31 cellular contexts compared by ENCODE assay signal in the genomic region with DNA sequence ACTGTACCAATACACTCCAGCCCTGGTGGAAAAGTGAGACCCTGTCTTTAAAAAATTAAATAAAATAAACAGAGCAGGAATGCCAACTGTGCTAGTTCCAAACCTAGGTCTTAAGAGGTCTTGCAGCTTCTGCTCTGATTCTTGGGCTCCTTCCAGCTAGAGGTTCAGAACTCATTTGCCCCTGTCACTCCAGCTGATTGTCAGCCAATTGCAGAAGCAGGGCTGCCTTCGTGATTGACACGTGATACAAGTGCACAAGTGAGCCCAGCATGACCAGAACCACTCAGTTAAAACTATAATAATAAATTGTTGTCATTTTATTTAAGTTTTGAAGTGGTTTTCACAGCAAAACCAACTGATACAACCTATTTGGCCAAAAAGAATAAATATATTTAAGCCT.
"Had no signal": no experiment of that assay in that cellular context is flagged by ENCODE, and none has a peak within 500 bp of the region (broad histone marks: within the 10 kb centered on the region; RNA-seq: fewer than 3 reads in every experiment).

No MANE protein-coding gene starts in this region.

- H3K4me3 Mint-ChIP-seq: activated CD4-positive, alpha-beta memory T cell treated with anti-CD3 and anti-CD28 coated beads, Interleukin-2, amount 10 ng/mL, durations not matched to agents 7 days and 5 days; activated CD4-positive, alpha-beta T cell treated with anti-CD3 and anti-CD28 coated beads, Interleukin-2, amount 10 ng/mL, durations not matched to agents 7 days and 5 days; activated naive CD8-positive, alpha-beta T cell; activated T-cell treated with anti-CD3 and anti-CD28 coated beads, Interleukin-2, amount 50 U/mL, for 24 hours; activated T-cell treated with anti-CD3 and anti-CD28 coated beads, Interleukin-2, amount 50 U/mL, for 72 hours; central memory CD8-positive, alpha-beta T cell; dendritic cell treated with granulocyte-macrophage colony-stimulating factor and Interleukin-4, amounts not matched to agents 40 ng/mL and 50 ng/mL, for 4 days; endodermal cell; T-helper 17 cell; T-helper 2 cell treated with Interferon-gamma antibody and Interleukin-4, amounts not matched to agents 5 μg/mL and 100 μg/mL, for 36 hours; WTC11 had no signal

- H3K27me3 ChIP-seq: brain microvascular endothelial cell, dorsolateral prefrontal cortex had no signal

- H3K36me3 ChIP-seq: brain microvascular endothelial cell had no signal

- DNase-seq: activated CD4-positive, alpha-beta memory T cell treated with anti-CD3 and anti-CD28 coated beads, Interleukin-2, amount 10 ng/mL, durations not matched to agents 7 days and 5 days; activated CD4-positive, alpha-beta T cell treated with anti-CD3 and anti-CD28 coated beads for 1 hour; activated CD4-positive, alpha-beta T cell treated with anti-CD3 and anti-CD28 coated beads for 4 hours; activated CD4-positive, alpha-beta T cell treated with anti-CD3 and anti-CD28 coated beads, Interleukin-2, amount 10 ng/mL, durations not matched to agents 7 days and 5 days; activated CD4-positive, alpha-beta T cell treated with anti-CD3 and anti-CD28 coated beads, Interleukin-2, amount 50 U/mL, for 4 hours; activated CD8-positive, alpha-beta memory T cell treated with anti-CD3 and anti-CD28 coated beads, Interleukin-2, amount 50 U/mL, for 48 hours; activated effector memory CD4-positive, alpha-beta T cell treated with Interleukin-2 at 50 U/mL for 16 hours; activated gamma-delta T cell treated with Interleukin-2 at 50 U/mL for 16 hours; activated naive CD4-positive, alpha-beta T cell treated with anti-CD3 and anti-CD28 coated beads, Interleukin-2, amount 50 U/mL, for 16 hours; activated naive CD4-positive, alpha-beta T cell treated with Interleukin-2 at 50 U/mL for 16 hours; activated T-cell treated with anti-CD3 and anti-CD28 coated beads for 4 hours; activated T-cell treated with anti-CD3 and anti-CD28 coated beads, Interleukin-2, amount 50 U/mL, for 24 hours; activated T-cell treated with anti-CD3 and anti-CD28 coated beads, Interleukin-2, amount 50 U/mL, for 72 hours; amniotic stem cell; anterior cingulate cortex; brain microvascular endothelial cell; dorsolateral prefrontal cortex; effector memory CD4-positive, alpha-beta T cell; endodermal cell; foreskin fibroblast; head of caudate nucleus; T-helper 17 cell; T1000 had no signal

- ATAC-seq: activated T-cell treated with anti-CD3 and anti-CD28 coated beads, Interleukin-2, amount 50 U/mL, for 72 hours; esophagus mucosa; T-helper 17 cell; WTC11 had no signal

- H3K9me3 Mint-ChIP-seq: activated CD4-positive, alpha-beta memory T cell treated with anti-CD3 and anti-CD28 coated beads, Interleukin-2, amount 10 ng/mL, durations not matched to agents 7 days and 5 days; activated CD4-positive, alpha-beta T cell treated with anti-CD3 and anti-CD28 coated beads, Interleukin-2, amount 10 ng/mL, durations not matched to agents 7 days and 5 days; activated T-cell treated with anti-CD3 and anti-CD28 coated beads, Interleukin-2, amount 50 U/mL, for 24 hours; activated T-cell treated with anti-CD3 and anti-CD28 coated beads, Interleukin-2, amount 50 U/mL, for 72 hours; endodermal cell; T-helper 2 cell treated with Interferon-gamma antibody and Interleukin-4, amounts not matched to agents 5 μg/mL and 100 μg/mL, for 36 hours had no signal

- H3K4me1 Mint-ChIP-seq: activated CD4-positive, alpha-beta memory T cell treated with anti-CD3 and anti-CD28 coated beads, Interleukin-2, amount 10 ng/mL, durations not matched to agents 7 days and 5 days; activated CD4-positive, alpha-beta T cell treated with anti-CD3 and anti-CD28 coated beads, Interleukin-2, amount 10 ng/mL, durations not matched to agents 7 days and 5 days; central memory CD8-positive, alpha-beta T cell; endodermal cell; T-helper 17 cell; WTC11 had no signal

- H3K27me3 Mint-ChIP-seq: activated CD4-positive, alpha-beta memory T cell treated with anti-CD3 and anti-CD28 coated beads, Interleukin-2, amount 10 ng/mL, durations not matched to agents 7 days and 5 days; activated naive CD8-positive, alpha-beta T cell; activated T-cell treated with anti-CD3 and anti-CD28 coated beads, Interleukin-2, amount 50 U/mL, for 24 hours; central memory CD8-positive, alpha-beta T cell; dendritic cell treated with granulocyte-macrophage colony-stimulating factor and Interleukin-4, amounts not matched to agents 40 ng/mL and 50 ng/mL, for 4 days; T-helper 17 cell had no signal

- H3K36me3 Mint-ChIP-seq: activated naive CD8-positive, alpha-beta T cell; WTC11 had no signal

- H3K27ac ChIP-seq: brain microvascular endothelial cell, coronary artery, dorsolateral prefrontal cortex, VCaP had no signal

- H3K27ac Mint-ChIP-seq: activated CD4-positive, alpha-beta memory T cell treated with anti-CD3 and anti-CD28 coated beads, Interleukin-2, amount 10 ng/mL, durations not matched to agents 7 days and 5 days; activated CD4-positive, alpha-beta T cell treated with anti-CD3 and anti-CD28 coated beads, Interleukin-2, amount 10 ng/mL, durations not matched to agents 7 days and 5 days; activated naive CD8-positive, alpha-beta T cell; activated T-cell treated with anti-CD3 and anti-CD28 coated beads, Interleukin-2, amount 50 U/mL, for 24 hours; activated T-cell treated with anti-CD3 and anti-CD28 coated beads, Interleukin-2, amount 50 U/mL, for 72 hours; dendritic cell treated with granulocyte-macrophage colony-stimulating factor and Interleukin-4, amounts not matched to agents 40 ng/mL and 50 ng/mL, for 4 days; endodermal cell; T-helper 17 cell; T-helper 2 cell treated with Interferon-gamma antibody and Interleukin-4, amounts not matched to agents 5 μg/mL and 100 μg/mL, for 36 hours; WTC11 had no signal

- H3K4me3 ChIP-seq: coronary artery, dorsolateral prefrontal cortex had no signal
